8 cellular contexts compared by ENCODE assay signal in genomic region chr2:96208144-96209010, GRCh38. TPM values are rescaled to one million over a fixed set of nuclear protein-coding genes. Genes with fewer than 3 reads are reported as not detected.
DNase-seq lines count a peak whose midpoint lies in the region; FAIRE-seq and TF ChIP-seq lines count a peak whose summit lies in the region.

STARD7 (minus strand) TSS chr2:96208827; CDS start chr2:96208434, 393 bp downstream.

- H3K27ac ChIP-seq in neutrophil = peak within 1 kb of the TSS; percentile 88
- H3K27ac ChIP-seq in substantia nigra (ENCODE audit: low read depth, low read length, poor library complexity, severe bottlenecking) = peak within 1 kb of the TSS; percentile 92

- FAIRE-seq in frontal cortex (lab: Jason Lieb, UNC) = no peak

- POLR2A ChIA-PET in HEK293T (lab: Yijun Ruan, JAX) = interaction anchor here (0.6 to 2.7 kb wide), 39 partner anchors 8 to 411 kb away, joined by 3 to 37 read pairs (median 5); partner anchors contain the start of genes ADRA2B, ANKRD36C, ASTL and CIAO1

- H3K27ac Mint-ChIP-seq in activated naive CD4-positive, alpha-beta T cell treated with anti-CD3 and anti-CD28 coated beads for 36 hours = peak within 1 kb of the TSS; percentile 88

- DNase-seq in GM04503 (ENCODE audit: low read depth) (peak; percentile 82), HEK293T (ENCODE audit: extremely low spot score) (peak; percentile 96), NAMALWA (ENCODE audit: low spot score) (peak; percentile 97), SK-N-DZ (ENCODE audit: low spot score) (peak; percentile 98), frontal cortex (ENCODE audit: low spot score in 2 of 2) (peak; percentile 86 to 91), substantia nigra (lab: John Stamatoyannopoulos, UW) (peak; percentile 86 to 99 (median 95))
- peak; percentile 98 for DNase-seq in activated naive CD4-positive, alpha-beta T cell treated with anti-CD3 and anti-CD28 coated beads for 36 hours

- H3K36me3 ChIP-seq in neutrophil = no peaks in the 10 kb centered on the region

- CTCF ChIA-PET in HEK293T (lab: Yijun Ruan, JAX) = interaction anchor here (0.8 to 1.1 kb wide), 2 partner anchors 51 to 216 kb away, joined by 3 to 5 read pairs; no protein-coding TSS in a partner anchor
- CTCF ChIA-PET in activated naive CD4-positive, alpha-beta T cell treated with anti-CD3 and anti-CD28 coated beads for 36 hours (lab: Charles Lee) = interaction anchor here (0.8 to 2.0 kb wide), 8 partner anchors 12 to 186 kb away, joined by 3 to 11 read pairs (median 4); partner anchors contain the start of gene ADRA2B

- no peaks in the 10 kb centered on the region for H3K27me3 Mint-ChIP-seq in activated naive CD4-positive, alpha-beta T cell treated with anti-CD3 and anti-CD28 coated beads for 36 hours (ENCODE audit: low read depth)

- H3K4me3 ChIP-seq in neutrophil (ENCODE audit: low read depth in 1 of 2, low read length in 1 of 2) = peak within 1 kb of the TSS; percentile 87 to 97

- H3K4me1 ChIP-seq in neutrophil (ENCODE audit: control insufficient read depth in 1 of 2, insufficient read depth in 1 of 2, low read depth in 1 of 2, low read length in 1 of 2) = peaks cover 40 to 45% of the 10 kb centered on the region in 2 experiments

- peak within 1 kb of the TSS; percentile 92 for H3K4me3 Mint-ChIP-seq in activated naive CD4-positive, alpha-beta T cell treated with anti-CD3 and anti-CD28 coated beads for 36 hours

- no peaks in the 10 kb centered on the region for H3K9me3 Mint-ChIP-seq in activated naive CD4-positive, alpha-beta T cell treated with anti-CD3 and anti-CD28 coated beads for 36 hours

- no peaks in the 10 kb centered on the region for H3K27me3 ChIP-seq in neutrophil

- intact Hi-C loops in activated naive CD4-positive, alpha-beta T cell treated with anti-CD3 and anti-CD28 coated beads for 36 hours (cut with micrococcal nuclease) = loop anchor here (1.0 to 5.0 kb wide), 11 partner anchors 34 to 328 kb away; partner anchors contain the start of genes ARID5A, ASTL, CIAO1 and DUSP2

- TF ChIP-seq CTCF in neutrophil (IDR thresholded peaks at IDR 0.05) = peak; percentile 27

- H3K9me3 ChIP-seq in neutrophil = no peaks in the 10 kb centered on the region

- peaks cover 48% of the 10 kb centered on the region for H3K4me1 Mint-ChIP-seq in activated naive CD4-positive, alpha-beta T cell treated with anti-CD3 and anti-CD28 coated beads for 36 hours (ENCODE audit: low read depth)

- peaks cover 30% of the 10 kb centered on the region for H3K36me3 Mint-ChIP-seq in activated naive CD4-positive, alpha-beta T cell treated with anti-CD3 and anti-CD28 coated beads for 36 hours (ENCODE audit: low read depth)

TF ChIP-seq in HEK293T, 16 proteins besides CTCF, POLR2A, EP300 and RAD21:
- TF ChIP-seq ELF4 (IDR thresholded peaks at IDR 0.05) (peak; percentile 67; the same call in 1 of the 2 replicates), PKNOX1 (IDR thresholded peaks at IDR 0.05) (peak; percentile 99), CTBP1 (IDR thresholded peaks at IDR 0.05; ENCODE audit: borderline replicate concordance) (0 out of 2 replicates have a peak, but pooled peaks have one; percentile 1), L3MBTL2 (conservative IDR thresholded peaks at IDR 0.05) (peak; percentile 81), NFRKB (IDR thresholded peaks at IDR 0.05) (no peak), BHLHE40 (IDR thresholded peaks at IDR 0.05; ENCODE audit: borderline replicate concordance) (no peak)

RNA-seq across cellular contexts. Expression of gene STARD7, which starts in this region (rescaled TPM):
- 191 and 326 TPM in 2 replicates for polyA plus RNA-seq in SK-N-DZ (2014; cell fraction: cytosol; rRNA removed)
- polyA plus RNA-seq in SK-N-DZ (2014; cell fraction: nucleus; rRNA removed) = 165 and 200 TPM in 2 replicates
- total RNA-seq in activated naive CD4-positive, alpha-beta T cell treated with anti-CD3 and anti-CD28 coated beads for 36 hours = 10 to 100 TPM; 84.7 to 87.6 TPM
- 174 TPM for total RNA-seq in frontal cortex

Comparison
In these comparisons a context has a peak if more than half of its experiments do, and no peak if none do; other contexts are left out.
1. Peak in every context shown above with its lines: DNase-seq, H3K4me3 ChIP-seq and H3K27ac ChIP-seq.